10 cellular contexts compared by ENCODE assay signal in the genomic region with DNA sequence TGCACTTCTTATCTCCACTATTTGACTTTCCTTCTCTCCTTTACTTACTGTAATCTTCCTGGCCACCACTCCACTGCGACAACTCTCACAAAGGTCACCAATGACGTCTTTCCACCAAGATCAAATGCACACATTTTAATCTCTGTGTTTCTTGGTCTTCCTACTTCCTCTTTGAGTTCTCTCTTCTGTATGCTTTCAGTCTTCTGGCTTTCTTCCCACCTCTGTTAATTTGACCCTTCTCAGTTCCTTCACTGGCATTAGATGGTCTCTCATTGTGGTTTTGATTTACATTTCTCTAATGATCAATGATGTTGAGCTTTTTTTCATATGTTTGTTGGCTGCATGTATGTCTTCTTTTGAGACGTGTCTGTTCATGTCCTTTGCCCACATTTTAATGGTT. TPM values are rescaled to one million over a fixed set of nuclear protein-coding genes. Genes with fewer than 3 reads are reported as not detected.
DNase-seq lines count a peak whose midpoint lies in the region; ATAC-seq and TF ChIP-seq lines count a peak whose summit lies in the region.
"Had no signal": no experiment of that assay in that cellular context is flagged by ENCODE, and none has a peak within 500 bp of the region (broad histone marks: within the 10 kb centered on the region; RNA-seq: fewer than 3 reads in every experiment).

No MANE protein-coding gene starts in this region.

- H3K4me1 ChIP-seq in CD4-positive, CD25-positive, alpha-beta regulatory T cell (ENCODE audit: control insufficient read depth, insufficient read depth, low read length, poor library complexity, severe bottlenecking), result no peaks in the 10 kb centered on the region
- H3K4me1 ChIP-seq in aorta (ENCODE audit: control insufficient read depth in 1 of 2, insufficient read depth in 2 of 2, low read length in 2 of 2), result no peaks in the 10 kb centered on the region

- H3K4me1 Mint-ChIP-seq in CD4-positive, CD25-positive, alpha-beta regulatory T cell, result peaks cover 4 to 23% (median 9%) of the 10 kb centered on the region in 4 donors
- peaks cover 33% of the 10 kb centered on the region for H3K4me1 Mint-ChIP-seq in activated T-helper 2 cell treated with anti-CD3 and anti-CD28 coated beads, Interferon-gamma antibody, Interleukin-2, Interleukin-4, amounts not matched to agents 10 μg/mL and 5 μg/mL and 100 μg/mL, durations not matched to agents 14 hours and 24 hours and 36 hours (ENCODE audit: low read depth)
- H3K4me1 Mint-ChIP-seq in glutamatergic neuron (ENCODE audit: low read depth, unreplicated experiment), result no peaks in the 10 kb centered on the region

- no peaks in the 10 kb centered on the region for H3K27me3 Mint-ChIP-seq in CD4-positive, CD25-positive, alpha-beta regulatory T cell
- H3K27me3 Mint-ChIP-seq in activated T-helper 2 cell treated with anti-CD3 and anti-CD28 coated beads, Interferon-gamma antibody, Interleukin-2, Interleukin-4, amounts not matched to agents 10 μg/mL and 5 μg/mL and 100 μg/mL, durations not matched to agents 14 hours and 24 hours and 36 hours (ENCODE audit: low read depth), result no peaks in the 10 kb centered on the region
- peaks cover 1% of the 10 kb centered on the region for H3K27me3 Mint-ChIP-seq in glutamatergic neuron (ENCODE audit: unreplicated experiment)

- no peaks in the 10 kb centered on the region for H3K9me3 ChIP-seq in CD4-positive, CD25-positive, alpha-beta regulatory T cell (ENCODE audit: control insufficient read depth in 2 of 2, low read length in 2 of 2)
- no peaks in the 10 kb centered on the region for H3K9me3 ChIP-seq in aorta (ENCODE audit: control insufficient read depth, low read length)

- peaks cover 0 to 4% (median 0%) of the 10 kb centered on the region in 7 donors for H3K9me3 Mint-ChIP-seq in CD4-positive, CD25-positive, alpha-beta regulatory T cell
- H3K9me3 Mint-ChIP-seq in activated T-helper 2 cell treated with anti-CD3 and anti-CD28 coated beads, Interferon-gamma antibody, Interleukin-2, Interleukin-4, amounts not matched to agents 10 μg/mL and 5 μg/mL and 100 μg/mL, durations not matched to agents 14 hours and 24 hours and 36 hours, result peaks cover 28% of the 10 kb centered on the region
- H3K9me3 Mint-ChIP-seq in glutamatergic neuron (ENCODE audit: unreplicated experiment), result peaks cover 2% of the 10 kb centered on the region

- peak overlapping the region in 1 of 4 donors; percentile 4 for H3K4me3 Mint-ChIP-seq in CD4-positive, CD25-positive, alpha-beta regulatory T cell
- H3K4me3 Mint-ChIP-seq in activated T-helper 2 cell treated with anti-CD3 and anti-CD28 coated beads, Interferon-gamma antibody, Interleukin-2, Interleukin-4, amounts not matched to agents 10 μg/mL and 5 μg/mL and 100 μg/mL, durations not matched to agents 14 hours and 24 hours and 36 hours (ENCODE audit: low read depth), result peak overlapping the region; percentile 3
- no peak overlapping the region for H3K4me3 Mint-ChIP-seq in glutamatergic neuron (ENCODE audit: unreplicated experiment)
- H3K4me3 Mint-ChIP-seq: neural crest cell had no signal

- intact Hi-C loops in activated T-helper 2 cell treated with anti-CD3 and anti-CD28 coated beads, Interferon-gamma antibody, Interleukin-2, Interleukin-4, amounts not matched to agents 10 μg/mL and 5 μg/mL and 100 μg/mL, durations not matched to agents 14 hours and 24 hours and 36 hours (cut with micrococcal nuclease), result loop anchor here (2.0 kb wide), 2 partner anchors 94 to 138 kb away; no protein-coding TSS in a partner anchor
- intact Hi-C loops in aorta (cut with DNase I), result loop anchor here in 1 of 2 donors (5.0 kb wide), 1 partner anchor 136 kb away; no protein-coding TSS in a partner anchor

- peaks cover 5% of the 10 kb centered on the region for H3K27me3 ChIP-seq in CD4-positive, CD25-positive, alpha-beta regulatory T cell (ENCODE audit: control insufficient read depth, insufficient read depth, low read length)
- no peaks in the 10 kb centered on the region for H3K27me3 ChIP-seq in aorta (ENCODE audit: control insufficient read depth in 1 of 2, insufficient read depth in 2 of 2, low read length in 1 of 2)

- no peak overlapping the region for H3K4me3 ChIP-seq in CD4-positive, CD25-positive, alpha-beta regulatory T cell (ENCODE audit: low read depth, low read length)
- no peak overlapping the region for H3K4me3 ChIP-seq in aorta (ENCODE audit: low read length in 2 of 2)

- TF ChIP-seq CTCF in glutamatergic neuron (IDR thresholded peaks at IDR 0.05; ENCODE audit: partially characterized antibody, unreplicated experiment), result no peak

- ATAC-seq in CD4-positive, CD25-positive, alpha-beta regulatory T cell (ENCODE audit: low read depth in 2 of 2), result peak; percentile 24 to 60
- ATAC-seq in HG03139 (IDR thresholded peaks at IDR 0.05; ENCODE audit: unreplicated experiment) (peak; percentile 80), aorta (ENCODE audit: low FRiP score) (no peak)
- ATAC-seq: Panc1 had no signal

- H3K27ac ChIP-seq in CD4-positive, CD25-positive, alpha-beta regulatory T cell (ENCODE audit: insufficient read depth, low read length, poor library complexity, severe bottlenecking), result no peak overlapping the region
- no peak overlapping the region for H3K27ac ChIP-seq in aorta (ENCODE audit: low read depth in 1 of 2, low read length in 2 of 2)

- no peaks in the 10 kb centered on the region for H3K36me3 Mint-ChIP-seq in CD4-positive, CD25-positive, alpha-beta regulatory T cell
- peaks cover 26% of the 10 kb centered on the region for H3K36me3 Mint-ChIP-seq in activated T-helper 2 cell treated with anti-CD3 and anti-CD28 coated beads, Interferon-gamma antibody, Interleukin-2, Interleukin-4, amounts not matched to agents 10 μg/mL and 5 μg/mL and 100 μg/mL, durations not matched to agents 14 hours and 24 hours and 36 hours (ENCODE audit: low read depth)
- peaks cover 14% of the 10 kb centered on the region for H3K36me3 Mint-ChIP-seq in glutamatergic neuron (ENCODE audit: unreplicated experiment)

- DNase-seq in CD4-positive, CD25-positive, alpha-beta regulatory T cell, result no peak
- DNase-seq in GM19240 (ENCODE audit: insufficient read length, low spot score) (peak; percentile 14), aorta (no peak), GOT3 (lab: John Stamatoyannopoulos, UW) (no peak), glutamatergic neuron (no peak)
- no peak for DNase-seq in activated T-helper 2 cell treated with anti-CD3 and anti-CD28 coated beads, Interferon-gamma antibody, Interleukin-2, Interleukin-4, amounts not matched to agents 10 μg/mL and 5 μg/mL and 100 μg/mL, durations not matched to agents 14 hours and 24 hours and 36 hours (ENCODE audit: low spot score)
- DNase-seq in activated CD8-positive, alpha-beta memory T cell treated with anti-CD3 and anti-CD28 coated beads for 24 hours, result no peak

- WGBS in aorta, 2 donors, result 37 to 47% methylated on average over 3 of the region's 3 CpGs

- H3K36me3 ChIP-seq in CD4-positive, CD25-positive, alpha-beta regulatory T cell (ENCODE audit: control insufficient read depth, insufficient read depth, low read length), result no peaks in the 10 kb centered on the region
- H3K36me3 ChIP-seq in aorta (ENCODE audit: control insufficient read depth in 1 of 2, insufficient read depth in 2 of 2, low read length in 1 of 2), result no peaks in the 10 kb centered on the region

- peak overlapping the region; percentile 1 to 65 (median 13) for H3K27ac Mint-ChIP-seq in CD4-positive, CD25-positive, alpha-beta regulatory T cell
- H3K27ac Mint-ChIP-seq in activated T-helper 2 cell treated with anti-CD3 and anti-CD28 coated beads, Interferon-gamma antibody, Interleukin-2, Interleukin-4, amounts not matched to agents 10 μg/mL and 5 μg/mL and 100 μg/mL, durations not matched to agents 14 hours and 24 hours and 36 hours, result peak overlapping the region; percentile 76
- H3K27ac Mint-ChIP-seq in glutamatergic neuron (ENCODE audit: unreplicated experiment), result no peak overlapping the region

RNA-seq across cellular contexts. Expression of a gene that starts 31.9 kb away (rescaled TPM):
- total RNA-seq in CD4-positive, CD25-positive, alpha-beta regulatory T cell, result 327 TPM
- polyA plus RNA-seq in CD4-positive, CD25-positive, alpha-beta regulatory T cell, result 100 to 1,000 TPM; 202 to 301 (median 262) TPM
- 99.4 and 103 TPM in 2 replicates for total RNA-seq in activated T-helper 2 cell treated with anti-CD3 and anti-CD28 coated beads, Interferon-gamma antibody, Interleukin-2, Interleukin-4, amounts not matched to agents 10 μg/mL and 5 μg/mL and 100 μg/mL, durations not matched to agents 14 hours and 24 hours and 36 hours
- total RNA-seq in aorta, result 10 to 100 TPM; 31.4 to 34.8 TPM
- 10 to 100 TPM; 16.6 to 58.5 TPM for polyA plus RNA-seq in aorta
- 88.6 TPM for total RNA-seq in glutamatergic neuron (ENCODE audit: unreplicated experiment)
